19 cellular contexts compared by ENCODE assay signal in genomic region chr1:113223546-113223945, GRCh38.
A peak's percentile ranks its signal among the peaks of the same experiment; 100 is the strongest.
DNase-seq lines count a peak whose midpoint lies in the region; ATAC-seq, FAIRE-seq and TF ChIP-seq lines count a peak whose summit lies in the region.
"Had no signal": no experiment of that assay in that cellular context is flagged by ENCODE, and none has a peak within 500 bp of the region (broad histone marks: within the 10 kb centered on the region; RNA-seq: fewer than 3 reads in every experiment).

No MANE protein-coding gene starts in this region.

- no peak overlapping the region for H3K9ac ChIP-seq in HepG2 (ENCODE audit: insufficient read depth, low read depth, low read length)
- H3K9ac ChIP-seq: BLaER1 treated with 17β-estradiol and CSF1 and Interleukin-3, amounts not matched to agents 10 nM and 100 nM had no signal

- H3K9me3 ChIP-seq in HepG2 (ENCODE audit: low read length): no peaks in the 10 kb centered on the region
- H3K9me3 ChIP-seq in right lobe of liver: no peaks in the 10 kb centered on the region
- H3K9me3 ChIP-seq in heart right ventricle: no peaks in the 10 kb centered on the region
- H3K9me3 ChIP-seq in osteoblast (ENCODE audit: low read depth, low read length): no peaks in the 10 kb centered on the region
- H3K9me3 ChIP-seq: BLaER1 treated with 17β-estradiol and CSF1 and Interleukin-3, amounts not matched to agents 10 nM and 100 nM; SJSA1 had no signal

- H3K4me1 ChIP-seq in HepG2 (ENCODE audit: insufficient read depth, low read length) (peaks cover 12% of the 10 kb centered on the region; the same call in 1 of the 2 replicates), right lobe of liver (no peaks in the 10 kb centered on the region), heart right ventricle (peaks cover 0 to 4% (median 0%) of the 10 kb centered on the region in 9 donors), osteoblast (ENCODE audit: insufficient read depth, low read length) (no peaks in the 10 kb centered on the region)
- H3K4me1 ChIP-seq: BLaER1 treated with 17β-estradiol and CSF1 and Interleukin-3, amounts not matched to agents 10 nM and 100 nM had no signal

- ATAC-seq in HepG2 (peak; percentile 25; the same call in 1 of the 3 replicates), right lobe of liver (no peak), heart right ventricle (peak; percentile 45 to 94 (median 73))
- ATAC-seq: esophagus mucosa, GM12878, PC-3 had no signal

- no peaks in the 10 kb centered on the region for H3K79me2 ChIP-seq in HepG2 (ENCODE audit: insufficient read depth, low read length)
- no peaks in the 10 kb centered on the region for H3K79me2 ChIP-seq in osteoblast (ENCODE audit: insufficient read depth, low read length)

- TF ChIP-seq RAD21 in HepG2 (CRISPR knock-in tag; IDR thresholded peaks at IDR 0.05): no peak

- TF ChIP-seq POLR2A in HepG2 (IDR thresholded peaks at IDR 0.05; ENCODE audit: insufficient read depth in 1 of 2, low read depth in 2 of 2, low read length in 2 of 2) (no peak), right lobe of liver (IDR thresholded peaks at IDR 0.05) (no peak)

- TF ChIP-seq CTCF in HepG2 (CRISPR knock-in tag; IDR thresholded peaks at IDR 0.05): no peak
- no peak for TF ChIP-seq CTCF in right lobe of liver (IDR thresholded peaks at IDR 0.05)
- no peak for TF ChIP-seq CTCF in heart right ventricle (IDR thresholded peaks at IDR 0.05)
- TF ChIP-seq CTCF in osteoblast (IDR thresholded peaks at IDR 0.05; ENCODE audit: extremely low read depth, low read depth, low read length): no peak

- H3K27me3 ChIP-seq in HepG2 (ENCODE audit: control insufficient read depth in 1 of 2, insufficient read depth in 2 of 2, low read length in 2 of 2) (no peaks in the 10 kb centered on the region), right lobe of liver (no peaks in the 10 kb centered on the region), heart right ventricle (no peaks in the 10 kb centered on the region), osteoblast (ENCODE audit: insufficient read depth, low read length) (peaks cover 13% of the 10 kb centered on the region)
- H3K27me3 ChIP-seq: BLaER1 treated with 17β-estradiol and CSF1 and Interleukin-3, amounts not matched to agents 10 nM and 100 nM had no signal

- H2AFZ ChIP-seq in HepG2 (ENCODE audit: low read length): no peak overlapping the region
- H2AFZ ChIP-seq in osteoblast (ENCODE audit: low read length): peak overlapping the region; percentile 41

- POLR2A ChIA-PET in HepG2 (lab: Yijun Ruan, JAX): no interaction called here

- in situ Hi-C loops in HepG2 (cut with HindIII; ENCODE audit: extremely low pct_ligation_motif_present, low pct_unique_long_range_greater_than_20kb) (no loop called here), G401 (cut with HindIII; ENCODE audit: low sequenced_read_pairs) (no loop called here)

- H3K36me3 ChIP-seq in HepG2 (replicated peaks in 1 of 2; ENCODE audit: control insufficient read depth in 1 of 2, insufficient read depth in 2 of 2, low read length in 2 of 2): no peaks in the 10 kb centered on the region
- H3K36me3 ChIP-seq in right lobe of liver: no peaks in the 10 kb centered on the region
- H3K36me3 ChIP-seq in heart right ventricle: no peaks in the 10 kb centered on the region
- no peaks in the 10 kb centered on the region for H3K36me3 ChIP-seq in osteoblast (ENCODE audit: insufficient read depth, low read length)
- H3K36me3 ChIP-seq: BLaER1 treated with 17β-estradiol and CSF1 and Interleukin-3, amounts not matched to agents 10 nM and 100 nM; SJSA1 had no signal

- 21% methylated on average over 6 of the region's 9 CpGs for WGBS in HepG2 (ENCODE audit: low lambda C conversion rate)
- 76% methylated on average over 6 of the region's 9 CpGs for WGBS in right lobe of liver (ENCODE audit: insufficient coverage, low coverage, low lambda C conversion rate, missing lambda C conversion rate)
- WGBS in heart right ventricle, 2 donors: 51 to 54% methylated on average over 9 of the region's 9 CpGs

- H3K4me3 ChIP-seq in HepG2 (replicated peaks in 1 of 3; ENCODE audit: insufficient read depth in 1 of 3, low read depth in 2 of 3, low read length in 3 of 3) (no peak overlapping the region), right lobe of liver (no peak overlapping the region), heart right ventricle (no peak overlapping the region), osteoblast (ENCODE audit: insufficient read depth, low read length) (no peak overlapping the region)
- H3K4me3 ChIP-seq: BLaER1 treated with 17β-estradiol and CSF1 and Interleukin-3, amounts not matched to agents 10 nM and 100 nM; GM12878; SJSA1 had no signal

- TF ChIP-seq EP300 in HepG2 (IDR thresholded peaks at IDR 0.05; ENCODE audit: low read depth in 2 of 2, low read length in 2 of 2) (no peak), HepG2 (CRISPR knock-in tag; IDR thresholded peaks at IDR 0.05; ENCODE audit: borderline replicate concordance) (no peak)

- intact Hi-C loops in HepG2 (cut with micrococcal nuclease; ENCODE audit: unreplicated experiment): no loop called here
- intact Hi-C loops in right lobe of liver (cut with DNase I): no loop called here
- intact Hi-C loops in heart right ventricle (cut with DNase I): loop anchor here in 1 of 10 donors (10.0 kb wide), 1 partner anchor 451 kb away; no protein-coding TSS in a partner anchor

- no peak overlapping the region for H3K27ac ChIP-seq in HepG2 (ENCODE audit: extremely low read length, insufficient read depth, low read length)
- H3K27ac ChIP-seq in right lobe of liver: no peak overlapping the region
- H3K27ac ChIP-seq in heart right ventricle: no peak overlapping the region
- H3K27ac ChIP-seq in osteoblast (ENCODE audit: low read depth, low read length): no peak overlapping the region
- H3K27ac ChIP-seq: BLaER1 treated with 17β-estradiol and CSF1 and Interleukin-3, amounts not matched to agents 10 nM and 100 nM; SJSA1 had no signal

- FAIRE-seq in HepG2 (lab: Jason Lieb, UNC): no peak
- FAIRE-seq: bronchial epithelial cell, GM12878 had no signal

- BruUV-seq in HepG2 (replicated peaks; lab: Mats Ljungman, UMichigan): no TSS peak

- no peak for DNase-seq in HepG2 (ENCODE audit: low spot score)
- DNase-seq in right lobe of liver: no peak
- peak; percentile 23 to 29 for DNase-seq in heart right ventricle
- no peak for DNase-seq in osteoblast (ENCODE audit: insufficient read length, low spot score, missing footprints)
- no peak for DNase-seq in NCI-H1105 (lab: John Stamatoyannopoulos, UW)
- DNase-seq in globus pallidus (ENCODE audit: low spot score): no peak
- no peak for DNase-seq in iPS-NIHi7 (ENCODE audit: extremely low spot score)
- no peak for DNase-seq in G401 (ENCODE audit: low spot score)
- DNase-seq: GF-D8; Kasumi-1; NCI-H1092 treated with DMSO at 0.1 percent for 48 hours; NCI-H748 treated with DMSO at 0.1 percent for 48 hours; PC-3; stimulated activated CD4-positive, alpha-beta T cell treated with anti-CD3 and anti-CD28 coated beads, Interleukin-2, amount 100 ng/mL, for 48 hours had no signal

- H4K20me1 ChIP-seq in HepG2 (ENCODE audit: insufficient read depth, low read length) (no peaks in the 10 kb centered on the region), osteoblast (ENCODE audit: insufficient read depth, low read length) (no peaks in the 10 kb centered on the region)
- H4K20me1 ChIP-seq: BLaER1 treated with 17β-estradiol and CSF1 and Interleukin-3, amounts not matched to agents 10 nM and 100 nM had no signal

- CTCF ChIA-PET in HepG2 (lab: Yijun Ruan, JAX; ENCODE audit: low intra/inter-chr PET ratio, low total read pairs): no interaction called here

- H3K4me2 ChIP-seq in HepG2 (ENCODE audit: low read depth, low read length): no peak overlapping the region; the same call in 1 of the 2 replicates
- H3K4me2 ChIP-seq in osteoblast (ENCODE audit: insufficient read depth, low read length): no peak overlapping the region
- H3K4me2 ChIP-seq: BLaER1 treated with 17β-estradiol and CSF1 and Interleukin-3, amounts not matched to agents 10 nM and 100 nM had no signal

TF ChIP-seq in HepG2, 621 proteins besides CTCF, POLR2A, EP300 and RAD21:
- TF ChIP-seq ZNF879 (CRISPR knock-in tag; IDR thresholded peaks at IDR 0.05) (no peak), CEBPG (CRISPR knock-in tag; IDR thresholded peaks at IDR 0.05) (peak; percentile 54; the same call in 1 of the 2 replicates), RXRA (CRISPR knock-in tag; IDR thresholded peaks at IDR 0.05) (no peak), U2AF2 (IDR thresholded peaks at IDR 0.05; ENCODE audit: low read depth, low read length) (no peak), ZFY (CRISPR knock-in tag; IDR thresholded peaks at IDR 0.05) (no peak), SOX13 (IDR thresholded peaks at IDR 0.05) (no peak), SOX13 (CRISPR knock-in tag; conservative IDR thresholded peaks at IDR 0.05 in 1 of 2, IDR thresholded peaks at IDR 0.05 in 1 of 2) (no peak), CEBPB (IDR thresholded peaks at IDR 0.05; ENCODE audit: borderline replicate concordance, low read depth, low read length) (peak; percentile 82), RFXANK (CRISPR knock-in tag; IDR thresholded peaks at IDR 0.05) (no peak), ZNF597 (CRISPR knock-in tag; IDR thresholded peaks at IDR 0.05) (no peak), ZBTB42 (CRISPR knock-in tag; IDR thresholded peaks at IDR 0.05) (no peak), KLF15 (CRISPR knock-in tag; IDR thresholded peaks at IDR 0.05; ENCODE audit: borderline replicate concordance) (no peak)
TF ChIP-seq in HepG2: peak in this region for 2.

Comparison
In these comparisons a context has a peak if more than half of its experiments do, and no peak if none do; other contexts are left out.
1. ATAC-seq: peak in HepG2 (single experiment) and heart right ventricle (8 of 8); none in right lobe of liver (0 of 4).
2. DNase-seq: peak in heart right ventricle (2 of 2); none in HepG2 (single experiment), right lobe of liver (0 of 3), osteoblast (single experiment), NCI-H1105 (single experiment), globus pallidus (single experiment), iPS-NIHi7 (single experiment) and G401 (single experiment).